8 cellular contexts compared by ENCODE assay signal in the genomic region with DNA sequence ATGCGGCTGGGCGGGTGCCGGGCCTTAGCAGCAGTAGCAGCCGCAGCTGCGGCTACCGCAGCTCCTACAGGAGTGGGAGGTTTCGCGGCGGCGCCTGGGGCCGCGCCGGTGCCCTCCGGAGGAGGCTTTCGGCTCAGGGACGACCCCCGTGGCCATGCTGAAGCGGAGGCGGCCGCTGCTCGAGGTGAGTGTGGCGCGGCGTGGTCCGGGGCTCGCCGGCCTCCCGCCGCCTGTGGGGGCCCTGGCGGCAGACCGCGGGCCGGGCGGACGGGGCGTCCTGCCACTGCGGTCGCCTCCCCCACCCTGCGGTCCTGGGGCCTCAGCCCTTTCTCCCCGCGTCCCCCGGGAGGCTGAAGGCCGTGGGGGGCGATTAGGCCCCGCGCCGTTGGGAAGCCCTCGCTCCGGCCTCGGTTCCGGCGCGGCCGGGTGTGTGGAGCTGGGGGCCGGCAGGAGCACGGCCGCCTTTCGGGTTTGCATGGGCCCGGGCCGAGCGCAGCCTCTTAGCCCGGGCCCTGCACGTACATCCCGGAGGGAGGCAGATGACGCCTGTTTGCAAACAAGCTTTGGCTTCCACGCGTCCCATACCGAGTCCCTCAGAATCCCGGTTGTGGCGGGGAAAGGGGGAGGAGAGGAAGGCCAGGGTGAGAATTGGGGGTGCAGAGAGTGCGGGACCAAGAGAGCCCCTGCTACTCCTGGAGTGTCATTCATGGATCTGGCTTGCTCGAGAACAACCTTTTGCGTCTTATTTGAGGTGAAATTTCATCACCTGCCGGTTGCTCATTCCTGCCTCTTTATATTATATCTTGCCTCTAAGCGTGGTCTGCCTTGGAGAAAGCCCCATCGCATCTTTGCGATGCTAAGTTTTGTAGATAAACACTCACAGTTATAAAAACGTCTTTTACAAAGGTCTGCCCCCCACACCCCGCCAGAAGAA. TPM values are rescaled to one million over a fixed set of nuclear protein-coding genes. Genes with fewer than 3 reads are reported as not detected.
A peak's percentile ranks its signal among the peaks of the same experiment; 100 is the strongest.
DNase-seq lines count a peak whose midpoint lies in the region; ATAC-seq and TF ChIP-seq lines count a peak whose summit lies in the region.

No MANE protein-coding gene starts in this region.

- H3K4me3 ChIP-seq in skeletal muscle tissue (ENCODE audit: low read length in 3 of 3): peak overlapping the region; percentile 86 to 91 (median 90)

- CTCF ChIA-PET in T-cell (lab: Charles Lee) (interaction anchor here (0.6 to 0.8 kb wide), 2 partner anchors 113 to 262 kb away, joined by 3 read pairs; partner anchors contain the start of genes ORC1 (in 1 of the 2) and PRPF38A (in 1 of the 2)), MCF 10A (lab: Yijun Ruan, JAX) (interaction anchor here (0.6 to 1.4 kb wide), 8 partner anchors 8 to 524 kb away, joined by 3 to 9 read pairs (median 4); no protein-coding TSS in a partner anchor)

- POLR2A ChIA-PET in T-cell (lab: Charles Lee) (no interaction called here), MCF 10A (lab: Yijun Ruan, JAX) (interaction anchor here (0.6 to 2.6 kb wide), 14 partner anchors 9 to 414 kb away, joined by 3 to 15 read pairs (median 4); partner anchors contain the start of genes BTF3L4, ORC1, PRPF38A and TXNDC12)

- ATAC-seq in GM21786 (IDR thresholded peaks at IDR 0.05; ENCODE audit: unreplicated experiment) (peak; percentile 28), T-cell (replicated peaks in 1 of 4) (peak; percentile 39 to 66 (median 54))

- H3K36me3 ChIP-seq in KOPT-K1 (ENCODE audit: insufficient read depth, low read length): no peaks in the 10 kb centered on the region
- H3K36me3 ChIP-seq in skeletal muscle tissue (ENCODE audit: control insufficient read depth in 3 of 3, insufficient read depth in 3 of 3, low read length in 3 of 3): no peaks in the 10 kb centered on the region

- H3K27me3 Mint-ChIP-seq in T-cell (peaks cover 0 to 4% of the 10 kb centered on the region in 2 donors), MCF 10A (ENCODE audit: insufficient read depth, unreplicated experiment) (no peaks in the 10 kb centered on the region), immature natural killer cell (ENCODE audit: low read depth in 3 of 3) (peaks cover 8 to 14% (median 12%) of the 10 kb centered on the region in 3 donors)

- intact Hi-C loops in MCF 10A (cut with micrococcal nuclease): loop anchor here (1.0 to 5.0 kb wide), 2 partner anchors 154 to 225 kb away; partner anchors contain the start of gene CC2D1B

- H3K9me3 ChIP-seq in KOPT-K1 (ENCODE audit: insufficient read depth, low read length, poor library complexity, severe bottlenecking) (no peaks in the 10 kb centered on the region), skeletal muscle tissue (ENCODE audit: control insufficient read depth in 3 of 3, low read length in 3 of 3) (no peaks in the 10 kb centered on the region)

- H3K27ac Mint-ChIP-seq in T-cell (peak overlapping the region; percentile 72 to 85), MCF 10A (ENCODE audit: low read depth, unreplicated experiment) (peak overlapping the region; percentile 95), immature natural killer cell (peak overlapping the region in 3 of 6 donors; percentile 58 to 84 (median 78))

- no peaks in the 10 kb centered on the region for H3K36me3 Mint-ChIP-seq in T-cell
- H3K36me3 Mint-ChIP-seq in MCF 10A (ENCODE audit: insufficient read depth, unreplicated experiment): no peaks in the 10 kb centered on the region
- no peaks in the 10 kb centered on the region for H3K36me3 Mint-ChIP-seq in immature natural killer cell

- no peaks in the 10 kb centered on the region for H3K9me3 Mint-ChIP-seq in T-cell
- no peaks in the 10 kb centered on the region for H3K9me3 Mint-ChIP-seq in MCF 10A (ENCODE audit: unreplicated experiment)
- H3K9me3 Mint-ChIP-seq in immature natural killer cell: no peaks in the 10 kb centered on the region

- BruUV-seq in MCF 10A (replicated peaks; lab: Mats Ljungman, UMichigan): no TSS peak

- H3K9ac ChIP-seq in skeletal muscle tissue (ENCODE audit: low read depth in 1 of 3, low read length in 3 of 3): peak overlapping the region; percentile 84 to 94 (median 92)

- H3K4me3 Mint-ChIP-seq in T-cell (peak overlapping the region; percentile 84 to 87 (median 86)), MCF 10A (ENCODE audit: unreplicated experiment) (peak overlapping the region; percentile 86), immature natural killer cell (peak overlapping the region; percentile 81 to 88 (median 85))

- DNase-seq in GM03348 (ENCODE audit: low spot score) (peak; percentile 79), T-cell (peak in 15 of 34 experiments; percentile 1 to 37 (median 9)), MCF 10A (ENCODE audit: unreplicated experiment) (peak; percentile 56), immature natural killer cell (peak in 1 of 3 donors; percentile 28), SIG-M5 (lab: John Stamatoyannopoulos, UW) (no peak)

- no peak for TF ChIP-seq CTCF in MCF 10A (IDR thresholded peaks at IDR 0.05; ENCODE audit: unreplicated experiment)

- H3K27me3 ChIP-seq in skeletal muscle tissue (ENCODE audit: control insufficient read depth in 3 of 3, insufficient read depth in 3 of 3, low read length in 3 of 3): no peaks in the 10 kb centered on the region

- H3K4me1 ChIP-seq in skeletal muscle tissue (ENCODE audit: control insufficient read depth in 3 of 3, insufficient read depth in 3 of 3, low read length in 3 of 3): peaks cover 7 to 21% (median 9%) of the 10 kb centered on the region in 3 donors

- H3K27ac ChIP-seq in KOPT-K1 (ENCODE audit: low read depth, low read length, poor library complexity, severe bottlenecking) (peak overlapping the region; percentile 32), skeletal muscle tissue (ENCODE audit: low read depth, low read length) (peak overlapping the region; percentile 86)

- H3K4me1 Mint-ChIP-seq in T-cell (peaks cover 38 to 48% (median 47%) of the 10 kb centered on the region in 3 donors), MCF 10A (ENCODE audit: insufficient read depth, unreplicated experiment) (peaks cover 29% of the 10 kb centered on the region), immature natural killer cell (peaks cover 23 to 39% of the 10 kb centered on the region in 2 donors)

RNA-seq across cellular contexts. Expression of gene ZFYVE9, which starts 0.6 kb away (rescaled TPM):
- total RNA-seq in T-cell: 1 to 10 TPM; 6.5 to 9.0 (median 8.7) TPM
- total RNA-seq in MCF 10A (2022): 21.9 and 23.9 TPM in 2 replicates
- polyA plus RNA-seq in immature natural killer cell: under 1 TPM in 2 of 3 donors, not detected in 1; 0.28 to 0.87 TPM
- total RNA-seq in skeletal muscle tissue: 33.9 TPM
